Comparison of ENCODE assay signal across 8 cellular contexts in genomic region chr17:77281024-77281903, GRCh38.
DNase-seq lines count a peak whose midpoint lies in the region; ATAC-seq and TF ChIP-seq lines count a peak whose summit lies in the region.

No MANE protein-coding gene starts in this region.

- H3K36me3 ChIP-seq in ACC112 (ENCODE audit: insufficient read depth, low read length) (no peaks in the 10 kb centered on the region), neutrophil (no peaks in the 10 kb centered on the region)

- TF ChIP-seq CTCF in fibroblast of mammary gland (conservative IDR thresholded peaks at IDR 0.05; ENCODE audit: control insufficient read depth, insufficient read depth, low read depth, low read length) (no peak), neutrophil (IDR thresholded peaks at IDR 0.05) (peak; percentile 11), type B pancreatic cell (conservative IDR thresholded peaks at IDR 0.05) (peak; percentile 41)

- ATAC-seq in GM18868 (IDR thresholded peaks at IDR 0.05; ENCODE audit: unreplicated experiment) (peak; percentile 63), HG03139 (IDR thresholded peaks at IDR 0.05; ENCODE audit: unreplicated experiment) (peak; percentile 60)

- H3K4me1 ChIP-seq in ACC112 (ENCODE audit: control insufficient read depth, insufficient read depth, low read length, unreplicated experiment) (peaks cover 32% of the 10 kb centered on the region), neutrophil (ENCODE audit: control insufficient read depth in 1 of 2, insufficient read depth in 1 of 2, low read depth in 1 of 2, low read length in 1 of 2) (peaks cover 28 to 39% of the 10 kb centered on the region in 2 experiments)

- no peaks in the 10 kb centered on the region for H3K79me2 ChIP-seq in ACC112 (ENCODE audit: control insufficient read depth, insufficient read depth, low read length, unreplicated experiment)

- H3K27me3 Mint-ChIP-seq in type B pancreatic cell, result peaks cover 38% of the 10 kb centered on the region

- H2AFZ ChIP-seq in ACC112 (ENCODE audit: low read length, unreplicated experiment), result peak overlapping the region; percentile 34

- H3K36me3 Mint-ChIP-seq in type B pancreatic cell, result no peaks in the 10 kb centered on the region

- peak overlapping the region; percentile 93 for H3K4me3 Mint-ChIP-seq in type B pancreatic cell

- peak overlapping the region; percentile 94 for H3K27ac Mint-ChIP-seq in type B pancreatic cell

- no peaks in the 10 kb centered on the region for H3K9me3 ChIP-seq in neutrophil

- peak; percentile 89 for DNase-seq in NCI-H82 (lab: John Stamatoyannopoulos, UW)
- DNase-seq in activated T-cell treated with anti-CD3 and anti-CD28 coated beads, Interleukin-2, amount 50 U/mL, for 48 hours, result peak; percentile 48 to 67
- DNase-seq in fibroblast of mammary gland (ENCODE audit: low read depth), result no peak
- no peak for DNase-seq in type B pancreatic cell (ENCODE audit: extremely low spot score, unreplicated experiment)

- peaks cover 29% of the 10 kb centered on the region for H3K4me1 Mint-ChIP-seq in type B pancreatic cell (ENCODE audit: unreplicated experiment)

- H3K4me3 ChIP-seq in ACC112 (ENCODE audit: low read depth, low read length) (peak overlapping the region; percentile 80), fibroblast of mammary gland (ENCODE audit: control insufficient read depth, low read depth, low read length) (peak overlapping the region; percentile 25), neutrophil (ENCODE audit: low read depth in 1 of 2, low read length in 1 of 2) (peak overlapping the region; percentile 56 to 64)

- no peaks in the 10 kb centered on the region for H3K27me3 ChIP-seq in ACC112 (ENCODE audit: insufficient read depth, low read length)
- H3K27me3 ChIP-seq in neutrophil, result peaks cover 58% of the 10 kb centered on the region

- no peaks in the 10 kb centered on the region for H3K9me3 Mint-ChIP-seq in type B pancreatic cell

- no peak overlapping the region for H3K27ac ChIP-seq in ACC112 (ENCODE audit: low read depth, low read length)
- no peak overlapping the region for H3K27ac ChIP-seq in neutrophil

Comparison
In these comparisons a context has a peak if more than half of its experiments do, and no peak if none do; other contexts are left out.
1. H3K4me3 ChIP-seq: peak in every context shown above with its lines; median percentile 80 in ACC112; 60 in neutrophil; 25 in fibroblast of mammary gland.
2. DNase-seq: peak in NCI-H82 (single experiment) and activated T-cell treated with anti-CD3 and anti-CD28 coated beads, Interleukin-2, amount 50 U/mL, for 48 hours (2 of 2); none in fibroblast of mammary gland (single experiment) and type B pancreatic cell (single experiment).